Comparison of ENCODE assay signal across 13 cellular contexts in the genomic region with DNA sequence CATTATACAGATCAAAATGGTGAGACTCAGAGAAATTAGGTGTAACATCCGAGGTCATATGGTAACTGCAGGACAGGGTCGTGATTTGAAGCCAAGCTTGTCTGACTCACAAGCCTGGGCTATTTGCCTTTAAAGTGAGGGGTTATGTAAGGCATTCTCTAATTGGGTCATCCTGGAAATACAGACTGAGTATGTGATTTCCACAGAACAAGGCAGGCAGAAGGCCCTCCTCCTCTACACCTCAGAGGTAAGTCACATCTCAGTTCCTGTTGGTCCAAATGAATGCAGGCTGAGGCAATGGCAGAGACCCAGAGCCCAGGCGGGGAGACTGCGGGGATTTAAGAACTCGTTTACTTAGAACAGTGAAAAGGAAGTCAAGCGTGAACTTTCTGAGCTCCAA.
DNase-seq lines count a peak whose midpoint lies in the region; ATAC-seq and TF ChIP-seq lines count a peak whose summit lies in the region.
"Had no signal": no experiment of that assay in that cellular context is flagged by ENCODE, and none has a peak within 500 bp of the region (broad histone marks: within the 10 kb centered on the region; RNA-seq: fewer than 3 reads in every experiment).

No MANE protein-coding gene starts in this region.

- peaks cover 0 to 3% (median 0%) of the 10 kb centered on the region in 5 experiments for H3K9me3 Mint-ChIP-seq in brain
- H3K9me3 Mint-ChIP-seq in naive thymus-derived CD8-positive, alpha-beta T cell = peaks cover 0 to 2% (median 0%) of the 10 kb centered on the region in 9 donors
- H3K9me3 Mint-ChIP-seq: natural killer cell, type B pancreatic cell had no signal

- peaks cover 27% of the 10 kb centered on the region for H3K4me1 Mint-ChIP-seq in brain
- H3K4me1 Mint-ChIP-seq in naive thymus-derived CD8-positive, alpha-beta T cell = no peaks in the 10 kb centered on the region
- H3K4me1 Mint-ChIP-seq: natural killer cell had no signal

- POLR2A ChIA-PET in naive thymus-derived CD8-positive, alpha-beta T cell (lab: Charles Lee) = no interaction called here

- no peaks in the 10 kb centered on the region for H3K4me1 ChIP-seq in left ventricle myocardium inferior
- no peaks in the 10 kb centered on the region for H3K4me1 ChIP-seq in thyroid gland

- H3K4me3 ChIP-seq in left ventricle myocardium inferior = no peak overlapping the region
- H3K4me3 ChIP-seq in thyroid gland (replicated peaks in 1 of 3) = no peak overlapping the region

- H3K9me3 ChIP-seq in left ventricle myocardium inferior (replicated peaks) (no peaks in the 10 kb centered on the region), thyroid gland (no peaks in the 10 kb centered on the region)

- DNase-seq in Right ventricle myocardium inferior (ENCODE audit: missing footprints) (no peak), left ventricle myocardium inferior (no peak), left lobe of liver (ENCODE audit: low spot score) (no peak), thyroid gland (peak; percentile 23 to 35), NCI-H1105 (lab: John Stamatoyannopoulos, UW) (no peak)
- no peak for DNase-seq in naive thymus-derived CD8-positive, alpha-beta T cell
- DNase-seq: 8988T; activated CD4-positive, alpha-beta T cell treated with anti-CD3 and anti-CD28 coated beads, Interleukin-2, amount 50 U/mL, for 1 hour; natural killer cell; NCI-H2107 had no signal

- H3K36me3 Mint-ChIP-seq in brain = peaks cover 6% of the 10 kb centered on the region
- H3K36me3 Mint-ChIP-seq in naive thymus-derived CD8-positive, alpha-beta T cell = no peaks in the 10 kb centered on the region
- H3K36me3 Mint-ChIP-seq: natural killer cell, type B pancreatic cell had no signal

- peaks cover 3% of the 10 kb centered on the region for H3K27me3 Mint-ChIP-seq in brain
- H3K27me3 Mint-ChIP-seq in naive thymus-derived CD8-positive, alpha-beta T cell = peaks cover 0 to 21% (median 5%) of the 10 kb centered on the region in 5 donors
- H3K27me3 Mint-ChIP-seq: type B pancreatic cell had no signal

- H3K27me3 ChIP-seq in left ventricle myocardium inferior (ENCODE audit: low read depth) = no peaks in the 10 kb centered on the region
- no peaks in the 10 kb centered on the region for H3K27me3 ChIP-seq in thyroid gland

- H3K4me3 Mint-ChIP-seq in brain = peak overlapping the region in 1 of 5 experiments; percentile 17
- no peak overlapping the region for H3K4me3 Mint-ChIP-seq in naive thymus-derived CD8-positive, alpha-beta T cell
- H3K4me3 Mint-ChIP-seq: natural killer cell, type B pancreatic cell had no signal

- TF ChIP-seq CTCF in left ventricle myocardium inferior (IDR thresholded peaks at IDR 0.05; ENCODE audit: borderline replicate concordance) (no peak), brain (conservative IDR thresholded peaks at IDR 0.05) (no peak), thyroid gland (IDR thresholded peaks at IDR 0.05) (no peak)

- intact Hi-C loops in Right ventricle myocardium inferior (cut with DNase I) (no loop called here), left ventricle myocardium inferior (cut with micrococcal nuclease) (no loop called here), thyroid gland (cut with DNase I) (no loop called here)

- H3K27ac Mint-ChIP-seq in brain = peak overlapping the region in 4 of 5 experiments; percentile 17 to 97 (median 71)
- no peak overlapping the region for H3K27ac Mint-ChIP-seq in naive thymus-derived CD8-positive, alpha-beta T cell
- H3K27ac Mint-ChIP-seq: natural killer cell, type B pancreatic cell had no signal

- H3K27ac ChIP-seq in left ventricle myocardium inferior (replicated peaks) (no peak overlapping the region), thyroid gland (no peak overlapping the region)

- 54 to 63% methylated on average over 6 of the region's 6 CpGs for WGBS in thyroid gland, 2 donors

- H3K36me3 ChIP-seq in left ventricle myocardium inferior (no peaks in the 10 kb centered on the region), thyroid gland (no peaks in the 10 kb centered on the region)

- ATAC-seq in Right ventricle myocardium inferior (peak; percentile 90), left lobe of liver (peak; percentile 66), GM18907 (IDR thresholded peaks at IDR 0.05; ENCODE audit: unreplicated experiment) (no peak)
- ATAC-seq in naive thymus-derived CD8-positive, alpha-beta T cell = no peak
- ATAC-seq: natural killer cell had no signal

- no peak for TF ChIP-seq POLR2A in thyroid gland (IDR thresholded peaks at IDR 0.05)

Comparison
In these comparisons a context has a peak if more than half of its experiments do, and no peak if none do; other contexts are left out.
1. ATAC-seq: peak in Right ventricle myocardium inferior (single experiment) and left lobe of liver (single experiment); none in GM18907 (single experiment) and naive thymus-derived CD8-positive, alpha-beta T cell (0 of 2).
2. DNase-seq: peak in thyroid gland (2 of 2); none in Right ventricle myocardium inferior (single experiment), left ventricle myocardium inferior (single experiment), left lobe of liver (single experiment), NCI-H1105 (single experiment) and naive thymus-derived CD8-positive, alpha-beta T cell (0 of 10).
3. H3K27ac Mint-ChIP-seq: peak in brain (4 of 5); none in naive thymus-derived CD8-positive, alpha-beta T cell (0 of 10).